ENCODE assay signal across 13 cellular contexts in the genomic region with DNA sequence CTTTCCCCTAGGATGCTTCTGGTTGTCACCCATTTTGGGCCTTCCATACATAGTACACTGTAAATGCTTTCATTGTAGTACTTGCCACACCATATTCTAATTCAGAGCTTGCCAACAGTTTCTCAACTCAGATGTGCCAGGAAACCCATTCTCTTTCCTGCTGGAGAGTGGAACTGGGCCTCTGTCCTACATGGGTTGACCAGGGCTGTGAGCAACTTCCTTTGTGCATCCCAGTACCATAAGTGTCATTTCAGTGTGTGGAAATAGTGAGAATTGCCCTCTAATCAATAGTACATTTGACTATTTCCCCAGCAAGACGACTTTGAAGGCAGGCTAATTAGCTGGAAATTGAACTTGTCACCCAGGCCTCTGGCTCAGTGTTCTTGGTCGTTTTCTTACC.
"Had no signal": no experiment of that assay in that cellular context is flagged by ENCODE, and none has a peak within 500 bp of the region (broad histone marks: within the 10 kb centered on the region; RNA-seq: fewer than 3 reads in every experiment).

No MANE protein-coding gene starts in this region.

- H3K27me3 ChIP-seq: esophagus squamous epithelium, foreskin keratinocyte, heart left ventricle, neural progenitor cell, tibial nerve had no signal

- H3K27ac Mint-ChIP-seq: activated naive CD4-positive, alpha-beta T cell treated with anti-CD3 and anti-CD28 coated beads for 36 hours; neural progenitor cell had no signal

- H3K4me1 ChIP-seq: esophagus squamous epithelium, foreskin keratinocyte, neural progenitor cell, tibial nerve had no signal

- H3K9ac ChIP-seq: neural progenitor cell had no signal

- H3K9me3 Mint-ChIP-seq: activated naive CD4-positive, alpha-beta T cell treated with anti-CD3 and anti-CD28 coated beads for 36 hours; activated T-helper 17 cell treated with anti-CD3 and anti-CD28 coated beads, Interleukin-2, amount 50 U/mL, for 72 hours had no signal

- H3K4me2 ChIP-seq: neural progenitor cell had no signal

- H3K4me3 Mint-ChIP-seq: activated naive CD4-positive, alpha-beta T cell treated with anti-CD3 and anti-CD28 coated beads for 36 hours; activated T-helper 17 cell treated with anti-CD3 and anti-CD28 coated beads, Interleukin-2, amount 50 U/mL, for 72 hours; neural progenitor cell had no signal

- ATAC-seq: activated T-helper 17 cell treated with anti-CD3 and anti-CD28 coated beads, Interleukin-2, amount 50 U/mL, for 72 hours; foreskin keratinocyte; left lobe of liver had no signal

- H3K4me1 Mint-ChIP-seq: activated T-helper 17 cell treated with anti-CD3 and anti-CD28 coated beads, Interleukin-2, amount 50 U/mL, for 72 hours; neural progenitor cell had no signal

- H3K9me3 ChIP-seq: esophagus squamous epithelium, tibial nerve had no signal

- DNase-seq: activated CD4-positive, alpha-beta T cell treated with anti-CD3 and anti-CD28 coated beads for 4 hours; activated naive CD4-positive, alpha-beta T cell treated with anti-CD3 and anti-CD28 coated beads for 36 hours; esophagus squamous epithelium; foreskin keratinocyte; heart left ventricle; islet precursor cell; mesenchymal stem cell; posterior cingulate gyrus; T1000 had no signal

- H3K27ac ChIP-seq: esophagus squamous epithelium, foreskin keratinocyte, neural progenitor cell, tibial nerve had no signal

- H2AFZ ChIP-seq: neural progenitor cell had no signal

- H3K4me3 ChIP-seq: esophagus squamous epithelium, heart left ventricle, neural progenitor cell, tibial nerve had no signal

- H3K27me3 Mint-ChIP-seq: activated T-helper 17 cell treated with anti-CD3 and anti-CD28 coated beads, Interleukin-2, amount 50 U/mL, for 72 hours had no signal
